9 cellular contexts compared by ENCODE assay signal in genomic region chr17:40551874-40552768, GRCh38. TPM values are rescaled to one million over a fixed set of nuclear protein-coding genes. Genes with fewer than 3 reads are reported as not detected.
DNase-seq lines count a peak whose midpoint lies in the region; ATAC-seq, FAIRE-seq and TF ChIP-seq lines count a peak whose summit lies in the region.
"Had no signal": no experiment of that assay in that cellular context is flagged by ENCODE, and none has a peak within 500 bp of the region (broad histone marks: within the 10 kb centered on the region; RNA-seq: fewer than 3 reads in every experiment).

No MANE protein-coding gene starts in this region.

- H3K27ac Mint-ChIP-seq in T-cell = peak overlapping the region; percentile 88 to 91
- peak overlapping the region; percentile 63 for H3K27ac Mint-ChIP-seq in neural progenitor cell

- H3K4me3 ChIP-seq in endothelial cell of umbilical vein (replicated peaks in 1 of 3; ENCODE audit: insufficient read depth in 1 of 3, low read depth in 1 of 3, low read length in 3 of 3) = no peak overlapping the region
- H3K4me3 ChIP-seq in neural progenitor cell = no peak overlapping the region

- H2AFZ ChIP-seq in endothelial cell of umbilical vein (ENCODE audit: low read depth, low read length) (no peak overlapping the region), neural progenitor cell (replicated peaks) (no peak overlapping the region)

- no peaks in the 10 kb centered on the region for H3K9me1 ChIP-seq in endothelial cell of umbilical vein (replicated peaks; ENCODE audit: control insufficient read depth, extremely low read depth, insufficient read depth, low read length)

- H3K9me3 Mint-ChIP-seq in T-cell (no peaks in the 10 kb centered on the region), neural progenitor cell (no peaks in the 10 kb centered on the region)

- no peaks in the 10 kb centered on the region for H3F3A ChIP-seq in neural progenitor cell (ENCODE audit: low read depth)

- H3K9ac ChIP-seq in endothelial cell of umbilical vein (replicated peaks; ENCODE audit: extremely low read depth, insufficient read depth, low read length) (no peak overlapping the region), neural progenitor cell (no peak overlapping the region)

- TF ChIP-seq CTCF in endothelial cell of umbilical vein (IDR thresholded peaks at IDR 0.05; ENCODE audit: extremely low read depth in 1 of 2, insufficient read depth in 1 of 2, low read depth in 1 of 2, low read length in 2 of 2) (no peak), neural progenitor cell (IDR thresholded peaks at IDR 0.05) (no peak)

- H3K79me2 ChIP-seq in endothelial cell of umbilical vein (ENCODE audit: control insufficient read depth, insufficient read depth, low read length) = no peaks in the 10 kb centered on the region
- no peaks in the 10 kb centered on the region for H3K79me2 ChIP-seq in neural progenitor cell (ENCODE audit: low read depth)

- POLR2A ChIA-PET in T-cell (lab: Charles Lee) (interaction anchor here in 1 of 2 donors (0.6 kb wide), 1 partner anchor 18 kb away, joined by 3 read pairs; no protein-coding TSS in a partner anchor), endothelial cell of umbilical vein (lab: Charles Lee) (no interaction called here)

- no peaks in the 10 kb centered on the region for H3K36me3 ChIP-seq in endothelial cell of umbilical vein (ENCODE audit: control insufficient read depth in 2 of 2, extremely low read depth in 1 of 2, insufficient read depth in 2 of 2, low read length in 2 of 2)
- H3K36me3 ChIP-seq in neural progenitor cell = no peaks in the 10 kb centered on the region

- peak; percentile 0 for DNase-seq in ELF-1 (ENCODE audit: low read depth, low spot score)
- peak in 4 of 34 experiments; percentile 12 to 57 (median 44) for DNase-seq in T-cell
- no peak for DNase-seq in endothelial cell of umbilical vein (ENCODE audit: low read depth, low spot score)
- no peak for DNase-seq in neural progenitor cell (ENCODE audit: low spot score)
- no peak for DNase-seq in stimulated activated CD4-positive, alpha-beta T cell treated with anti-CD3 and anti-CD28 coated beads, Interleukin-12 subunit alpha, Interleukin-12 subunit beta, amount 100 ng/mL, for 4 hours
- DNase-seq in HK-2 (ENCODE audit: unreplicated experiment) = no peak

- no peaks in the 10 kb centered on the region for H4K20me1 ChIP-seq in endothelial cell of umbilical vein (replicated peaks; ENCODE audit: control insufficient read depth, extremely low read depth, insufficient read depth, low read length)
- H4K20me1 ChIP-seq in neural progenitor cell (ENCODE audit: low read depth) = no peaks in the 10 kb centered on the region

- ATAC-seq in T-cell (replicated peaks in 1 of 4) (no peak), GM18511 (IDR thresholded peaks at IDR 0.05; ENCODE audit: unreplicated experiment) (no peak), HG03139 (IDR thresholded peaks at IDR 0.05; ENCODE audit: unreplicated experiment) (no peak)

- H3K36me3 Mint-ChIP-seq in T-cell (peaks cover 44% of the 10 kb centered on the region), neural progenitor cell (no peaks in the 10 kb centered on the region)

- peak overlapping the region in 1 of 3 donors; percentile 84 for H3K4me3 Mint-ChIP-seq in T-cell
- no peak overlapping the region for H3K4me3 Mint-ChIP-seq in neural progenitor cell

- peaks cover 99 to 100% (median 100%) of the 10 kb centered on the region in 3 donors for H3K4me1 Mint-ChIP-seq in T-cell
- peaks cover 36% of the 10 kb centered on the region for H3K4me1 Mint-ChIP-seq in neural progenitor cell

- H3K27ac ChIP-seq in endothelial cell of umbilical vein (ENCODE audit: insufficient read depth, low read depth, low read length) (no peak overlapping the region), neural progenitor cell (no peak overlapping the region)

- H3K27me3 ChIP-seq in endothelial cell of umbilical vein (ENCODE audit: control insufficient read depth in 2 of 2, insufficient read depth in 2 of 2, low read length in 2 of 2) (no peaks in the 10 kb centered on the region), neural progenitor cell (no peaks in the 10 kb centered on the region)

- BruUV-seq in endothelial cell of umbilical vein (replicated peaks; lab: Mats Ljungman, UMichigan) = no TSS peak

- TF ChIP-seq POLR2A in endothelial cell of umbilical vein (IDR thresholded peaks at IDR 0.05; ENCODE audit: low read depth, low read length) = no peak

- intact Hi-C loops in endothelial cell of umbilical vein (cut with micrococcal nuclease) = no loop called here

- H3K9me3 ChIP-seq in endothelial cell of umbilical vein (replicated peaks; ENCODE audit: control insufficient read depth, insufficient read depth, low read length) (no peaks in the 10 kb centered on the region), neural progenitor cell (ENCODE audit: low read depth) (no peaks in the 10 kb centered on the region)

- H3K4me2 ChIP-seq in endothelial cell of umbilical vein (ENCODE audit: insufficient read depth, low read length) = no peak overlapping the region
- no peak overlapping the region for H3K4me2 ChIP-seq in neural progenitor cell

- FAIRE-seq in endothelial cell of umbilical vein (lab: Jason Lieb, UNC) = peak; percentile 15

- CTCF ChIA-PET in T-cell (lab: Charles Lee) = interaction anchor here (0.5 to 1.7 kb wide), 5 partner anchors 8 to 140 kb away, joined by 3 to 6 read pairs (median 4); no protein-coding TSS in a partner anchor
- CTCF ChIA-PET in endothelial cell of umbilical vein (lab: Charles Lee) = interaction anchor here (0.7 to 12.3 kb wide), 4 partner anchors 8 to 190 kb away, joined by 4 to 304 read pairs (median 5); no protein-coding TSS in a partner anchor

- no peaks in the 10 kb centered on the region for H3K27me3 Mint-ChIP-seq in T-cell
- H3K27me3 Mint-ChIP-seq in neural progenitor cell (ENCODE audit: insufficient read depth, low read depth) = peaks cover 9% of the 10 kb centered on the region

- dilution Hi-C loops in endothelial cell of umbilical vein (cut with MboI; ENCODE audit: extremely low pct_ligation_motif_present, low sequenced_read_pairs) = no loop called here

- H3K4me1 ChIP-seq in endothelial cell of umbilical vein (ENCODE audit: control insufficient read depth, extremely low read depth, insufficient read depth, low read length) (peaks cover 24% of the 10 kb centered on the region), neural progenitor cell (peaks cover 15% of the 10 kb centered on the region)

TF ChIP-seq in endothelial cell of umbilical vein, 7 proteins besides CTCF, POLR2A, EP300 and RAD21:
- TF ChIP-seq FOS (IDR thresholded peaks at IDR 0.05; ENCODE audit: borderline replicate concordance, insufficient read depth, low read length) = no peak
- TF ChIP-seq GATA2 (IDR thresholded peaks at IDR 0.05; ENCODE audit: insufficient read depth, insufficient read length, low read depth, low read length) = no peak

RNA-seq across cellular contexts. Expression of gene CCR7, which starts 13.2 kb away (rescaled TPM):
- 100 to 1,000 TPM; 173 to 438 (median 340) TPM for total RNA-seq in T-cell
- total RNA-seq in endothelial cell of umbilical vein = 0.30 TPM in 1 of 2 replicates, not detected in the other
- 0.18 and 0.25 TPM in 2 replicates for polyA plus RNA-seq in endothelial cell of umbilical vein
- polyA plus RNA-seq in endothelial cell of umbilical vein (2011; cell fraction: cytosol; rRNA removed) = 0.04 TPM in 1 of 2 replicates, not detected in the other
- 0.14 TPM in 1 of 2 replicates, not detected in the other for polyA plus RNA-seq in endothelial cell of umbilical vein (2011; cell fraction: nucleus; rRNA removed)
- not detected in 2 replicates for polyA plus RNA-seq in endothelial cell of umbilical vein (2012)
- 0.62 TPM in 1 of 2 replicates, not detected in the other for polyA minus RNA-seq in endothelial cell of umbilical vein
- polyA minus RNA-seq in endothelial cell of umbilical vein (2011; cell fraction: cytosol; rRNA and poly(A)+ RNA removed) = not detected
- not detected in 2 replicates for polyA minus RNA-seq in endothelial cell of umbilical vein (2011; cell fraction: nucleus; rRNA and poly(A)+ RNA removed)
- 0.37 TPM in 1 of 2 replicates, not detected in the other for total RNA-seq in neural progenitor cell (ENCODE audit: low replicate concordance)
- total RNA-seq: lung microvascular endothelial cell had no signal

RNA-seq across cellular contexts. Expression of gene TNS4, which starts 50.7 kb away (rescaled TPM):
- total RNA-seq in T-cell (1 to 10 TPM in 2 of 5 donors, under 1 TPM in 3; 0.55 to 3.7 (median 0.66) TPM), endothelial cell of umbilical vein (not detected in 2 replicates), neural progenitor cell (ENCODE audit: low replicate concordance) (not detected in 2 replicates)
- not detected in 2 replicates for polyA plus RNA-seq in endothelial cell of umbilical vein
- polyA plus RNA-seq in endothelial cell of umbilical vein (2011; cell fraction: cytosol; rRNA removed) = not detected in 2 replicates
- not detected in 2 replicates for polyA plus RNA-seq in endothelial cell of umbilical vein (2011; cell fraction: nucleus; rRNA removed)
- not detected in 2 replicates for polyA plus RNA-seq in endothelial cell of umbilical vein (2012)
- polyA minus RNA-seq in endothelial cell of umbilical vein = not detected in 2 replicates
- polyA minus RNA-seq in endothelial cell of umbilical vein (2011; cell fraction: cytosol; rRNA and poly(A)+ RNA removed) = 10.8 TPM
- polyA minus RNA-seq in endothelial cell of umbilical vein (2011; cell fraction: nucleus; rRNA and poly(A)+ RNA removed) = not detected in 2 replicates
- total RNA-seq: lung microvascular endothelial cell had no signal

Comparison
In these comparisons a context has a peak if more than half of its experiments do, and no peak if none do; other contexts are left out.
1. RNA of gene CCR7, which starts 13.2 kb away (total RNA-seq): 173 to 438 TPM in T-cell; 0.30 TPM in endothelial cell of umbilical vein and 0.37 TPM in neural progenitor cell; every median in the first group is over 100 times any median in the second.